ENCODE assay signal across 1 cellular context in genomic region chr2:55050133-55050994, GRCh38.
TF ChIP-seq lines count a peak whose summit lies in the region.

Gene RTN4, minus strand, starts transcription at chr2:55050451. Its CDS starts 151 bp downstream, at chr2:55050300.

TF ChIP-seq in K562, 482 proteins besides CTCF, POLR2A, EP300 and RAD21 (continued from another document and continues in another):
- TF ChIP-seq ZNF75A (CRISPR knock-in tag; IDR thresholded peaks at IDR 0.05) (no peak), RHOXF2B (CRISPR knock-in tag; conservative IDR thresholded peaks at IDR 0.05) (no peak), ILK (tag; IDR thresholded peaks at IDR 0.05; ENCODE audit: borderline replicate concordance, low read depth) (no peak), YY1 (IDR thresholded peaks at IDR 0.05; ENCODE audit: borderline replicate concordance in 1 of 3, control insufficient read depth in 1 of 3, extremely low read depth in 1 of 3, insufficient read depth in 3 of 3, insufficient read length in 1 of 3, insufficient replicate concordance in 2 of 3, low read depth in 1 of 3, low read length in 2 of 3) (peak in 2 of 3 experiments; percentile 69 to 71), FOXJ2 (tag; IDR thresholded peaks at IDR 0.05) (peak; percentile 45; the same call in 1 of the 2 replicates), CSDE1 (IDR thresholded peaks at IDR 0.05) (no peak), CHD2 (IDR thresholded peaks at IDR 0.05; ENCODE audit: low read depth, low read length) (peak; percentile 83), TCFL5 (CRISPR knock-in tag; conservative IDR thresholded peaks at IDR 0.05) (no peak), ZBTB34 (CRISPR knock-in tag; IDR thresholded peaks at IDR 0.05) (no peak), RBM14 (IDR thresholded peaks at IDR 0.05; ENCODE audit: borderline replicate concordance, insufficient read depth, low read depth, low read length) (no peak), ARID3A (IDR thresholded peaks at IDR 0.05; ENCODE audit: borderline replicate concordance, low read depth, low read length) (0 out of 2 replicates have a peak, but pooled peaks have one; percentile 6), SRSF1 (IDR thresholded peaks at IDR 0.05; ENCODE audit: low read depth, low read length) (no peak), MTA1 (IDR thresholded peaks at IDR 0.05; ENCODE audit: borderline replicate concordance) (0 out of 2 replicates have a peak, but pooled peaks have one; percentile 47), HOXB6 (CRISPR knock-in tag; IDR thresholded peaks at IDR 0.05; ENCODE audit: borderline replicate concordance) (no peak), MAX (CRISPR knock-in tag; IDR thresholded peaks at IDR 0.05) (peak; percentile 75), E2F1 (CRISPR knock-in tag; IDR thresholded peaks at IDR 0.05) (peak; percentile 73), SOX6 (IDR thresholded peaks at IDR 0.05) (peak; percentile 86), ZNF12 (CRISPR knock-in tag; IDR thresholded peaks at IDR 0.05) (peak; percentile 70; the same call in 1 of the 2 replicates), LARP7 (IDR thresholded peaks at IDR 0.05) (no peak), HBP1 (CRISPR knock-in tag; IDR thresholded peaks at IDR 0.05) (peak; percentile 35; the same call in 1 of the 2 replicates), ZNF445 (CRISPR knock-in tag; IDR thresholded peaks at IDR 0.05; ENCODE audit: low read depth) (no peak), SRF (CRISPR knock-in tag; IDR thresholded peaks at IDR 0.05) (no peak; a peak in 1 of 4 replicates), ZNF76 (CRISPR knock-in tag; IDR thresholded peaks at IDR 0.05; ENCODE audit: borderline replicate concordance) (no peak), HDGF (IDR thresholded peaks at IDR 0.05) (0 out of 2 replicates have a peak, but pooled peaks have one; percentile 46), DMBX1 (CRISPR knock-in tag; IDR thresholded peaks at IDR 0.05; ENCODE audit: borderline replicate concordance) (no peak; the same call in 1 of the 2 replicates), TCF15 (CRISPR knock-in tag; IDR thresholded peaks at IDR 0.05) (no peak), SP1 (CRISPR knock-in tag; IDR thresholded peaks at IDR 0.05) (peak; percentile 98), NEUROD1 (IDR thresholded peaks at IDR 0.05; ENCODE audit: borderline replicate concordance, low read depth, low read length, partially characterized antibody) (peak; percentile 95), SRSF9 (IDR thresholded peaks at IDR 0.05; ENCODE audit: borderline replicate concordance, low read depth, low read length) (no peak), ETV5 (CRISPR knock-in tag; IDR thresholded peaks at IDR 0.05; ENCODE audit: low read depth) (peak; percentile 86), LCOR (CRISPR knock-in tag; IDR thresholded peaks at IDR 0.05) (peak; percentile 87; the same call in 1 of the 2 replicates), RFX5 (IDR thresholded peaks at IDR 0.05; ENCODE audit: low read depth, low read length) (no peak), ARID2 (IDR thresholded peaks at IDR 0.05) (no peak), HNRNPL (IDR thresholded peaks at IDR 0.05; ENCODE audit: low read depth, low read length) (no peak), ZBTB7A (IDR thresholded peaks at IDR 0.05; ENCODE audit: borderline replicate concordance, control insufficient read depth, low read depth, low read length) (peak; percentile 99), RNF2 (IDR thresholded peaks at IDR 0.05) (peak; percentile 79; the same call in 1 of the 2 replicates), ZNF324 (CRISPR knock-in tag; IDR thresholded peaks at IDR 0.05) (no peak), SRSF3 (IDR thresholded peaks at IDR 0.05; ENCODE audit: insufficient read depth, low read length) (no peak), CHD1 (IDR thresholded peaks at IDR 0.05; ENCODE audit: low read length) (no peak), SAFB2 (IDR thresholded peaks at IDR 0.05; ENCODE audit: borderline replicate concordance, low read depth, low read length, severe bottlenecking) (no peak), TEAD1 (CRISPR knock-in tag; IDR thresholded peaks at IDR 0.05) (peak in 1 of 2 experiments; percentile 33; a peak in 1 of 4 replicates), IFI16 (CRISPR knock-in tag; IDR thresholded peaks at IDR 0.05) (no peak), FOXM1 (IDR thresholded peaks at IDR 0.05; ENCODE audit: low read depth) (no peak), FOXM1 (CRISPR knock-in tag; IDR thresholded peaks at IDR 0.05; ENCODE audit: low read depth) (no peak), PRDM10 (IDR thresholded peaks at IDR 0.05; ENCODE audit: partially characterized antibody) (peak; percentile 45), SMAD3 (CRISPR knock-in tag; conservative IDR thresholded peaks at IDR 0.05) (no peak), MAFK (IDR thresholded peaks at IDR 0.05; ENCODE audit: low read length) (no peak), MTA3 (IDR thresholded peaks at IDR 0.05; ENCODE audit: borderline replicate concordance) (peak; percentile 96), ERF (CRISPR knock-in tag; IDR thresholded peaks at IDR 0.05) (no peak), CREM (IDR thresholded peaks at IDR 0.05; ENCODE audit: low read depth) (peak; percentile 85), FOS (IDR thresholded peaks at IDR 0.05; ENCODE audit: extremely low read depth, insufficient read length) (peak; percentile 95), MTA2 (IDR thresholded peaks at IDR 0.05; ENCODE audit: low read depth) (no peak; the same call in 1 of the 2 replicates)
- TF ChIP-seq, protein P1, sequence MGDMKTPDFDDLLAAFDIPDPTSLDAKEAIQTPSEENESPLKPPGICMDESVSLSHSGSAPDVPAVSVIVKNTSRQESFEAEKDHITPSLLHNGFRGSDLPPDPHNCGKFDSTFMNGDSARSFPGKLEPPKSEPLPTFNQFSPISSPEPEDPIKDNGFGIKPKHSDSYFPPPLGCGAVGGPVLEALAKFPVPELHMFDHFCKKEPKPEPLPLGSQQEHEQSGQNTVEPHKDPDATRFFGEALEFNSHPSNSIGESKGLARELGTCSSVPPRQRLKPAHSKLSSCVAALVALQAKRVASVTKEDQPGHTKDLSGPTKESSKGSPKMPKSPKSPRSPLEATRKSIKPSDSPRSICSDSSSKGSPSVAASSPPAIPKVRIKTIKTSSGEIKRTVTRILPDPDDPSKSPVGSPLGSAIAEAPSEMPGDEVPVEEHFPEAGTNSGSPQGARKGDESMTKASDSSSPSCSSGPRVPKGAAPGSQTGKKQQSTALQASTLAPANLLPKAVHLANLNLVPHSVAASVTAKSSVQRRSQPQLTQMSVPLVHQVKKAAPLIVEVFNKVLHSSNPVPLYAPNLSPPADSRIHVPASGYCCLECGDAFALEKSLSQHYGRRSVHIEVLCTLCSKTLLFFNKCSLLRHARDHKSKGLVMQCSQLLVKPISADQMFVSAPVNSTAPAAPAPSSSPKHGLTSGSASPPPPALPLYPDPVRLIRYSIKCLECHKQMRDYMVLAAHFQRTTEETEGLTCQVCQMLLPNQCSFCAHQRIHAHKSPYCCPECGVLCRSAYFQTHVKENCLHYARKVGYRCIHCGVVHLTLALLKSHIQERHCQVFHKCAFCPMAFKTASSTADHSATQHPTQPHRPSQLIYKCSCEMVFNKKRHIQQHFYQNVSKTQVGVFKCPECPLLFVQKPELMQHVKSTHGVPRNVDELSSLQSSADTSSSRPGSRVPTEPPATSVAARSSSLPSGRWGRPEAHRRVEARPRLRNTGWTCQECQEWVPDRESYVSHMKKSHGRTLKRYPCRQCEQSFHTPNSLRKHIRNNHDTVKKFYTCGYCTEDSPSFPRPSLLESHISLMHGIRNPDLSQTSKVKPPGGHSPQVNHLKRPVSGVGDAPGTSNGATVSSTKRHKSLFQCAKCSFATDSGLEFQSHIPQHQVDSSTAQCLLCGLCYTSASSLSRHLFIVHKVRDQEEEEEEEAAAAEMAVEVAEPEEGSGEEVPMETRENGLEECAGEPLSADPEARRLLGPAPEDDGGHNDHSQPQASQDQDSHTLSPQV (IDR thresholded peaks at IDR 0.05), result no peak
- TF ChIP-seq, protein P2, sequence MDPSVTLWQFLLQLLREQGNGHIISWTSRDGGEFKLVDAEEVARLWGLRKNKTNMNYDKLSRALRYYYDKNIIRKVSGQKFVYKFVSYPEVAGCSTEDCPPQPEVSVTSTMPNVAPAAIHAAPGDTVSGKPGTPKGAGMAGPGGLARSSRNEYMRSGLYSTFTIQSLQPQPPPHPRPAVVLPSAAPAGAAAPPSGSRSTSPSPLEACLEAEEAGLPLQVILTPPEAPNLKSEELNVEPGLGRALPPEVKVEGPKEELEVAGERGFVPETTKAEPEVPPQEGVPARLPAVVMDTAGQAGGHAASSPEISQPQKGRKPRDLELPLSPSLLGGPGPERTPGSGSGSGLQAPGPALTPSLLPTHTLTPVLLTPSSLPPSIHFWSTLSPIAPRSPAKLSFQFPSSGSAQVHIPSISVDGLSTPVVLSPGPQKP (CRISPR knock-in tag; IDR thresholded peaks at IDR 0.05), result no peak
- TF ChIP-seq, protein P3, sequence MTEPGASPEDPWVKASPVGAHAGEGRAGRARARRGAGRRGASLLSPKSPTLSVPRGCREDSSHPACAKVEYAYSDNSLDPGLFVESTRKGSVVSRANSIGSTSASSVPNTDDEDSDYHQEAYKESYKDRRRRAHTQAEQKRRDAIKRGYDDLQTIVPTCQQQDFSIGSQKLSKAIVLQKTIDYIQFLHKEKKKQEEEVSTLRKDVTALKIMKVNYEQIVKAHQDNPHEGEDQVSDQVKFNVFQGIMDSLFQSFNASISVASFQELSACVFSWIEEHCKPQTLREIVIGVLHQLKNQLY (CRISPR knock-in tag; conservative IDR thresholded peaks at IDR 0.05), result 0 out of 4 replicates have a peak, but pooled peaks of 1 of the 2 experiments have one; percentile 30
